In genomic region chr4:95077864-95078263, GRCh38 we compare ENCODE assay signal across 18 cellular contexts.
DNase-seq lines count a peak whose midpoint lies in the region; ATAC-seq, FAIRE-seq and TF ChIP-seq lines count a peak whose summit lies in the region.
"Had no signal": no experiment of that assay in that cellular context is flagged by ENCODE, and none has a peak within 500 bp of the region (broad histone marks: within the 10 kb centered on the region; RNA-seq: fewer than 3 reads in every experiment).

No MANE protein-coding gene starts in this region.

- TF ChIP-seq EP300 in tibial nerve (IDR thresholded peaks at IDR 0.05): no peak

- H4K20me1 ChIP-seq in GM23248 (ENCODE audit: insufficient read depth) (no peaks in the 10 kb centered on the region), keratinocyte (ENCODE audit: control insufficient read depth, extremely low read depth, insufficient read depth, low read length) (no peaks in the 10 kb centered on the region)
- H4K20me1 ChIP-seq: BLaER1 treated with 17β-estradiol and CSF1 and Interleukin-3, amounts not matched to agents 10 nM and 100 nM had no signal

- H3K9me1 ChIP-seq in keratinocyte (ENCODE audit: control insufficient read depth, extremely low read depth, insufficient read depth, low read length): no peaks in the 10 kb centered on the region

- CTCF ChIA-PET in WTC11 (lab: Charles Lee): no interaction called here

- H3K36me3 ChIP-seq in GM23248 (ENCODE audit: low read depth) (no peaks in the 10 kb centered on the region), bronchial epithelial cell (ENCODE audit: control insufficient read depth, insufficient read depth, low read length) (no peaks in the 10 kb centered on the region), keratinocyte (ENCODE audit: control insufficient read depth in 2 of 2, extremely low read depth in 1 of 2, insufficient read depth in 2 of 2, low read length in 2 of 2) (no peaks in the 10 kb centered on the region), tibial nerve (no peaks in the 10 kb centered on the region)
- H3K36me3 ChIP-seq: BLaER1 treated with 17β-estradiol and CSF1 and Interleukin-3, amounts not matched to agents 10 nM and 100 nM; HAP-1 had no signal

- no peak overlapping the region for H3K4me2 ChIP-seq in GM23248 (ENCODE audit: unreplicated experiment)
- H3K4me2 ChIP-seq in keratinocyte (ENCODE audit: control insufficient read depth, extremely low read depth, insufficient read depth, low read depth, low read length): no peak overlapping the region
- H3K4me2 ChIP-seq: A549; BLaER1 treated with 17β-estradiol and CSF1 and Interleukin-3, amounts not matched to agents 10 nM and 100 nM; SK-N-SH had no signal

- 50 to 54% methylated on average over 1 of the region's 1 CpG for WGBS in GM23248 (ENCODE audit: low coverage in 1 of 2, low lambda C conversion rate in 2 of 2, missing lambda C conversion rate in 2 of 2), 2 experiments
- WGBS in tibial nerve, 2 donors: 50 to 63% methylated on average over 1 of the region's 1 CpG

- H3K4me1 Mint-ChIP-seq in WTC11: peaks cover 9% of the 10 kb centered on the region; the same call in 1 of the 2 replicates

- in situ Hi-C loops in GM23248 (cut with MboI): no loop called here

- TF ChIP-seq CTCF in bronchial epithelial cell (IDR thresholded peaks at IDR 0.05; ENCODE audit: insufficient read depth, low read length, severe bottlenecking) (no peak), keratinocyte (optimal IDR thresholded peaks at IDR 0.05 in 1 of 3, IDR thresholded peaks at IDR 0.05 in 1 of 3, conservative IDR thresholded peaks at IDR 0.05 in 1 of 3; ENCODE audit: extremely low read depth in 1 of 3, insufficient read depth in 2 of 3, low read length in 3 of 3) (no peak), tibial nerve (IDR thresholded peaks at IDR 0.05) (no peak), WTC11 (IDR thresholded peaks at IDR 0.05) (no peak)

- H2AFZ ChIP-seq in GM23248 (no peak overlapping the region), keratinocyte (ENCODE audit: control insufficient read depth, low read length) (no peak overlapping the region)

- dilution Hi-C loops in keratinocyte (cut with MboI; ENCODE audit: extremely low pct_ligation_motif_present, low sequenced_read_pairs): no loop called here

- no peak for FAIRE-seq in bronchial epithelial cell (lab: Jason Lieb, UNC)
- no peak for FAIRE-seq in keratinocyte (lab: Jason Lieb, UNC)
- FAIRE-seq: A549, D721Med, G401.6, GM12878 had no signal

- H3K9me2 ChIP-seq in GM23248 (ENCODE audit: insufficient read depth): no peaks in the 10 kb centered on the region
- H3K9me2 ChIP-seq: SK-N-SH had no signal

- no peaks in the 10 kb centered on the region for H3K27me3 Mint-ChIP-seq in WTC11 (ENCODE audit: low read depth)

- H3K36me3 Mint-ChIP-seq in WTC11: no peaks in the 10 kb centered on the region

- DNase-seq in GM23248 (peak; percentile 21), RKO (ENCODE audit: low spot score) (peak; percentile 0), bronchial epithelial cell (ENCODE audit: low read depth) (peak; percentile 77), keratinocyte (ENCODE audit: low read depth, low spot score) (peak; percentile 13), tibial nerve (ENCODE audit: low spot score in 2 of 2) (no peak), iPS-NIHi7 (ENCODE audit: extremely low spot score) (no peak), WTC11 (ENCODE audit: low spot score) (no peak)
- DNase-seq in stimulated activated CD4-positive, alpha-beta T cell treated with anti-CD3 and anti-CD28 coated beads, Interleukin-2, amount 100 ng/mL, for 48 hours: no peak
- DNase-seq: NCI-H1105, NCI-H2081 treated with DMSO at 0.1 percent for 48 hours, SHP77 treated with DMSO at 0.1 percent for 48 hours, SK-N-SH had no signal

- ATAC-seq in WTC11: no peak
- ATAC-seq: GM12878 had no signal

- no peaks in the 10 kb centered on the region for H3F3A ChIP-seq in GM23248 (ENCODE audit: insufficient read depth)

- H3K9ac ChIP-seq in GM23248: no peak overlapping the region
- H3K9ac ChIP-seq in keratinocyte (ENCODE audit: control insufficient read depth, extremely low read depth, insufficient read depth, low read length): no peak overlapping the region
- H3K9ac ChIP-seq: BLaER1 treated with 17β-estradiol and CSF1 and Interleukin-3, amounts not matched to agents 10 nM and 100 nM; SK-N-SH had no signal

- TF ChIP-seq POLR2A in tibial nerve (IDR thresholded peaks at IDR 0.05): no peak

- H3K9me3 ChIP-seq in GM23248 (ENCODE audit: low read depth): no peaks in the 10 kb centered on the region
- H3K9me3 ChIP-seq in keratinocyte (ENCODE audit: control insufficient read depth, low read depth, low read length): no peaks in the 10 kb centered on the region
- no peaks in the 10 kb centered on the region for H3K9me3 ChIP-seq in tibial nerve
- H3K9me3 ChIP-seq: A549; BLaER1 treated with 17β-estradiol and CSF1 and Interleukin-3, amounts not matched to agents 10 nM and 100 nM; HAP-1; SK-N-SH had no signal

- POLR2A ChIA-PET in WTC11 (lab: Charles Lee): interaction anchor here (0.5 kb wide), 1 partner anchor 320 kb away, joined by 4 read pairs; no protein-coding TSS in a partner anchor

- no peak overlapping the region for H3K4me3 ChIP-seq in GM23248
- no peak overlapping the region for H3K4me3 ChIP-seq in bronchial epithelial cell (ENCODE audit: low read depth, low read length)
- no peak overlapping the region for H3K4me3 ChIP-seq in keratinocyte (ENCODE audit: control insufficient read depth in 2 of 3, extremely low read depth in 1 of 3, insufficient read depth in 2 of 3, low read depth in 1 of 3, low read length in 3 of 3)
- H3K4me3 ChIP-seq in tibial nerve: no peak overlapping the region
- H3K4me3 ChIP-seq: A549; BLaER1 treated with 17β-estradiol and CSF1 and Interleukin-3, amounts not matched to agents 10 nM and 100 nM; GM12878; HAP-1 had no signal

- H3K27ac ChIP-seq in GM23248 (no peak overlapping the region), keratinocyte (ENCODE audit: control insufficient read depth, insufficient read depth, low read length) (no peak overlapping the region), tibial nerve (no peak overlapping the region)
- H3K27ac ChIP-seq: A549; BLaER1 treated with 17β-estradiol and CSF1 and Interleukin-3, amounts not matched to agents 10 nM and 100 nM had no signal

- H3K27me3 ChIP-seq in GM23248 (replicated peaks; ENCODE audit: insufficient read depth): no peaks in the 10 kb centered on the region
- no peaks in the 10 kb centered on the region for H3K27me3 ChIP-seq in bronchial epithelial cell (ENCODE audit: control insufficient read depth, insufficient read depth, low read length)
- H3K27me3 ChIP-seq in keratinocyte (ENCODE audit: control insufficient read depth, extremely low read depth, insufficient read depth, low read length): no peaks in the 10 kb centered on the region
- H3K27me3 ChIP-seq in tibial nerve: no peaks in the 10 kb centered on the region
- H3K27me3 ChIP-seq: BLaER1 treated with 17β-estradiol and CSF1 and Interleukin-3, amounts not matched to agents 10 nM and 100 nM had no signal

- H3K79me2 ChIP-seq in GM23248 (ENCODE audit: insufficient read depth): no peaks in the 10 kb centered on the region
- no peaks in the 10 kb centered on the region for H3K79me2 ChIP-seq in keratinocyte (ENCODE audit: control insufficient read depth, insufficient read depth, low read length)

- no peak overlapping the region for H3K4me3 Mint-ChIP-seq in WTC11

- no peaks in the 10 kb centered on the region for H3K4me1 ChIP-seq in GM23248 (ENCODE audit: insufficient read depth)
- H3K4me1 ChIP-seq in keratinocyte (ENCODE audit: control insufficient read depth, extremely low read depth, insufficient read depth, low read length): no peaks in the 10 kb centered on the region
- H3K4me1 ChIP-seq in tibial nerve: no peaks in the 10 kb centered on the region
- H3K4me1 ChIP-seq: BLaER1 treated with 17β-estradiol and CSF1 and Interleukin-3, amounts not matched to agents 10 nM and 100 nM; HAP-1 had no signal

- no peak overlapping the region for H3K27ac Mint-ChIP-seq in WTC11

- H3K9me3 Mint-ChIP-seq in WTC11: no peaks in the 10 kb centered on the region

TF ChIP-seq in WTC11, 78 proteins besides CTCF, POLR2A, EP300 and RAD21 (continues in another document):
- TF ChIP-seq USF1 (CRISPR knock-in tag; IDR thresholded peaks at IDR 0.05) (no peak), GRHL2 (CRISPR knock-in tag; IDR thresholded peaks at IDR 0.05; ENCODE audit: insufficient replicate concordance, severe bottlenecking) (no peak), NR2C2 (CRISPR knock-in tag; IDR thresholded peaks at IDR 0.05) (no peak), E2F5 (CRISPR knock-in tag; IDR thresholded peaks at IDR 0.05) (no peak), JAZF1 (CRISPR knock-in tag; IDR thresholded peaks at IDR 0.05) (no peak), SMAD4 (CRISPR knock-in tag; IDR thresholded peaks at IDR 0.05) (no peak), FOXP1 (CRISPR knock-in tag; IDR thresholded peaks at IDR 0.05; ENCODE audit: borderline replicate concordance) (no peak), ZNF121 (CRISPR knock-in tag; IDR thresholded peaks at IDR 0.05) (no peak), CREB1 (CRISPR knock-in tag; IDR thresholded peaks at IDR 0.05) (no peak), ESRRA (CRISPR knock-in tag; IDR thresholded peaks at IDR 0.05; ENCODE audit: borderline replicate concordance) (no peak), TP53 (CRISPR knock-in tag; IDR thresholded peaks at IDR 0.05) (no peak), ZNF671 (CRISPR knock-in tag; IDR thresholded peaks at IDR 0.05) (no peak)

Comparison
In these comparisons a context has a peak if more than half of its experiments do, and no peak if none do; other contexts are left out.
1. DNase-seq: peak in GM23248 (single experiment), RKO (single experiment), bronchial epithelial cell (single experiment) and keratinocyte (single experiment); none in tibial nerve (0 of 2), iPS-NIHi7 (single experiment), stimulated activated CD4-positive, alpha-beta T cell treated with anti-CD3 and anti-CD28 coated beads, Interleukin-2, amount 100 ng/mL, for 48 hours (0 of 2) and WTC11 (single experiment).